ENCODE assay signal across 17 cellular contexts in genomic region chr9:98637381-98637780, GRCh38.
"Had no signal": no experiment of that assay in that cellular context is flagged by ENCODE, and none has a peak within 500 bp of the region (broad histone marks: within the 10 kb centered on the region; RNA-seq: fewer than 3 reads in every experiment).

No MANE protein-coding gene starts in this region.

- H3K27ac Mint-ChIP-seq: immature natural killer cell, naive B cell, nephron progenitor cell had no signal

- ATAC-seq: esophagus mucosa, foreskin keratinocyte, left cardiac atrium, left ventricle myocardium superior, psoas muscle had no signal

- H3K4me3 ChIP-seq: dorsolateral prefrontal cortex, lung, psoas muscle had no signal

- H3K4me1 Mint-ChIP-seq: immature natural killer cell, naive B cell had no signal

- H3K4me3 Mint-ChIP-seq: immature natural killer cell, nephron progenitor cell had no signal

- DNase-seq: cortex of kidney; dorsolateral prefrontal cortex; effector CD8-positive, alpha-beta T cell; immature natural killer cell; left cardiac atrium; left ventricle myocardium superior; mesendoderm; naive B cell; nephron progenitor cell; psoas muscle; small intestine; stimulated activated CD4-positive, alpha-beta T cell treated with anti-CD3 and anti-CD28 coated beads, Interleukin-12 subunit alpha, Interleukin-12 subunit beta, amount 100 ng/mL, for 4 hours; stimulated activated naive CD4-positive, alpha-beta T cell treated with Interleukin-2 at 50 U/mL for 16 hours; trophoblast cell had no signal

- H3K36me3 Mint-ChIP-seq: immature natural killer cell, naive B cell had no signal
